28 cellular contexts compared by ENCODE assay signal in genomic region chr6:21431526-21431925, GRCh38.
"Had no signal": no experiment of that assay in that cellular context is flagged by ENCODE, and none has a peak within 500 bp of the region (broad histone marks: within the 10 kb centered on the region; RNA-seq: fewer than 3 reads in every experiment).

No MANE protein-coding gene starts in this region.

- DNase-seq: activated CD4-positive, alpha-beta T cell treated with anti-CD3 and anti-CD28 coated beads for 48 hours; activated CD4-positive, alpha-beta T cell treated with anti-CD3 and anti-CD28 coated beads, Interleukin-2, amount 50 U/mL, for 48 hours; activated CD8-positive, alpha-beta memory T cell treated with anti-CD3 and anti-CD28 coated beads, Interleukin-2, amount 50 U/mL, for 4 hours; activated effector memory CD4-positive, alpha-beta T cell treated with anti-CD3 and anti-CD28 coated beads, Interleukin-2, amount 50 U/mL, for 16 hours; activated naive CD4-positive, alpha-beta T cell treated with anti-CD3 and anti-CD28 coated beads for 36 hours; activated naive CD8-positive, alpha-beta T cell treated with anti-CD3 and anti-CD28 coated beads, Interleukin-2, amount 10 ng/mL, durations not matched to agents 7 days and 5 days; activated T-cell treated with anti-CD3 and anti-CD28 coated beads, Interleukin-2, amount 50 U/mL, for 1 hour; cortex of kidney; endodermal cell; foreskin fibroblast; head of caudate nucleus; hippocampal formation; left cardiac atrium; left ventricle myocardium superior; mucosa of descending colon; ovary; right lobe of liver; stimulated activated CD4-positive, alpha-beta T cell treated with anti-CD3 and anti-CD28 coated beads, Interleukin-2, amount 100 ng/mL, for 48 hours; stimulated activated naive CD4-positive, alpha-beta T cell treated with Interleukin-2 at 50 U/mL for 16 hours; testis; transverse colon; WERI-Rb-1 had no signal

- H3K36me3 Mint-ChIP-seq: activated naive CD8-positive, alpha-beta T cell treated with anti-CD3 and anti-CD28 coated beads, Interleukin-2, amount 10 ng/mL, durations not matched to agents 7 days and 5 days; brain had no signal

- H3K4me3 Mint-ChIP-seq: activated naive CD4-positive, alpha-beta T cell treated with anti-CD3 and anti-CD28 coated beads for 36 hours; activated naive CD8-positive, alpha-beta T cell treated with anti-CD3 and anti-CD28 coated beads, Interleukin-2, amount 10 ng/mL, durations not matched to agents 7 days and 5 days; activated T-helper 1 cell treated with anti-CD3 and anti-CD28 coated beads, Interleukin-12 subunit alpha, Interleukin-12 subunit beta, Interleukin-2, Interleukin-4 antibody, amounts not matched to agents 30 ng/mL and 10 ng/mL and 1 ng/mL, durations not matched to agents 14 hours and 24 hours and 36 hours; brain; endodermal cell; nephron had no signal

- H3K4me1 Mint-ChIP-seq: activated naive CD8-positive, alpha-beta T cell treated with anti-CD3 and anti-CD28 coated beads, Interleukin-2, amount 10 ng/mL, durations not matched to agents 7 days and 5 days had no signal

- H3K27ac Mint-ChIP-seq: activated naive CD4-positive, alpha-beta T cell treated with anti-CD3 and anti-CD28 coated beads for 36 hours; activated naive CD8-positive, alpha-beta T cell treated with anti-CD3 and anti-CD28 coated beads, Interleukin-2, amount 10 ng/mL, durations not matched to agents 7 days and 5 days; activated T-helper 1 cell treated with anti-CD3 and anti-CD28 coated beads, Interleukin-12 subunit alpha, Interleukin-12 subunit beta, Interleukin-2, Interleukin-4 antibody, amounts not matched to agents 30 ng/mL and 10 ng/mL and 1 ng/mL, durations not matched to agents 14 hours and 24 hours and 36 hours; brain; endodermal cell; nephron; progenitor cell of endocrine pancreas had no signal

- H3K9me3 Mint-ChIP-seq: activated naive CD4-positive, alpha-beta T cell treated with anti-CD3 and anti-CD28 coated beads for 36 hours had no signal

- H3K27me3 Mint-ChIP-seq: progenitor cell of endocrine pancreas had no signal

- ATAC-seq: activated CD4-positive, CD25-positive, alpha-beta regulatory T cell treated with anti-CD3 and anti-CD28 coated beads, Interleukin-2, amount 50 U/mL, for 24 hours; esophagus mucosa; left cardiac atrium; left ventricle myocardium superior; mucosa of descending colon; right lobe of liver had no signal
